ENCODE assay signal across 10 cellular contexts in the genomic region with DNA sequence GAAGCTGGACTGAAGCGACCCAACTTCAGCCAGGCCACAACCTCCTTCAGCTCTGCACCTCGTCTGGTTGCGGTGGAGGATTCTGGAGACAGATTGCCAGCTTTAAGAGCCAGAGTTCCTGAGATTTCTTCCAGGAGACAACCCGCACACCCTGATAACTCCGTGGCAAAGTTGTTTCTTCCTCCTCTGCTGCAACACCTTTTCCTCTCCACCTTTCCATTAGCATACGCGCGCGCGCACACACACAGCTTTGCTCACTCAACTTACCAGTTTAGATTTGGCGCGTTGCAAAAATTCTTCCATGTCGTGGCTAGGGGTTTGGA. TPM values are rescaled to one million over a fixed set of nuclear protein-coding genes. Genes with fewer than 3 reads are reported as not detected.
DNase-seq lines count a peak whose midpoint lies in the region; ATAC-seq and TF ChIP-seq lines count a peak whose summit lies in the region.
"Had no signal": no experiment of that assay in that cellular context is flagged by ENCODE, and none has a peak within 500 bp of the region (broad histone marks: within the 10 kb centered on the region; RNA-seq: fewer than 3 reads in every experiment).

No MANE protein-coding gene starts in this region.

- peak; percentile 33 for DNase-seq in NCI-H526 treated with DMSO at 0.1 percent for 48 hours (lab: John Stamatoyannopoulos, UW)
- no peak for DNase-seq in NCI-H526 (lab: John Stamatoyannopoulos, UW)
- DNase-seq in colonic mucosa, result no peak
- DNase-seq in mesothelial cell of epicardium (ENCODE audit: low spot score in 2 of 2, unreplicated experiment in 2 of 2), result no peak
- DNase-seq in upper lobe of left lung, result no peak
- DNase-seq in GM19238 (ENCODE audit: insufficient read length, low spot score), result no peak
- no peak for DNase-seq in NOMO-1 (lab: John Stamatoyannopoulos, UW; ENCODE audit: unreplicated experiment in 2 of 2)
- no peak for DNase-seq in NCI-H2171 (lab: John Stamatoyannopoulos, UW)
- DNase-seq: activated B cell treated with CpG ODN at 0.5 μM for 24 hours had no signal

- WGBS in upper lobe of left lung, 2 donors, result 15 to 18% methylated on average over 12 to 13 of the region's 13 CpGs

- no peaks in the 10 kb centered on the region for H3K36me3 ChIP-seq in colonic mucosa
- H3K36me3 ChIP-seq in upper lobe of left lung, result no peaks in the 10 kb centered on the region

- no peaks in the 10 kb centered on the region for H3K9me3 Mint-ChIP-seq in mesothelial cell of epicardium
- H3K9me3 Mint-ChIP-seq: activated B cell treated with CpG ODN at 0.5 μM for 24 hours; central memory CD8-positive, alpha-beta T cell had no signal

- no peaks in the 10 kb centered on the region for H3K4me1 ChIP-seq in colonic mucosa
- peaks cover 0 to 17% (median 15%) of the 10 kb centered on the region in 4 donors for H3K4me1 ChIP-seq in upper lobe of left lung

- H3K4me1 Mint-ChIP-seq in mesothelial cell of epicardium, result peaks cover 13% of the 10 kb centered on the region
- H3K4me1 Mint-ChIP-seq: central memory CD8-positive, alpha-beta T cell had no signal

- no peak overlapping the region for H3K27ac Mint-ChIP-seq in mesothelial cell of epicardium
- H3K27ac Mint-ChIP-seq: activated B cell treated with CpG ODN at 0.5 μM for 24 hours had no signal

- TF ChIP-seq CTCF in colonic mucosa (IDR thresholded peaks at IDR 0.05), result no peak
- TF ChIP-seq CTCF in mesothelial cell of epicardium (IDR thresholded peaks at IDR 0.05; ENCODE audit: unreplicated experiment), result no peak
- TF ChIP-seq CTCF in upper lobe of left lung (IDR thresholded peaks at IDR 0.05), result no peak

- no peak for ATAC-seq in upper lobe of left lung (ENCODE audit: low FRiP score in 2 of 2)

- TF ChIP-seq EP300 in upper lobe of left lung (IDR thresholded peaks at IDR 0.05), result no peak

- H3K27ac ChIP-seq in colonic mucosa (peak overlapping the region; percentile 71), upper lobe of left lung (peak overlapping the region in 1 of 4 donors; percentile 33)

- no peaks in the 10 kb centered on the region for H3K36me3 Mint-ChIP-seq in mesothelial cell of epicardium

- H3K4me3 Mint-ChIP-seq in mesothelial cell of epicardium, result peak overlapping the region; percentile 69
- H3K4me3 Mint-ChIP-seq: activated B cell treated with CpG ODN at 0.5 μM for 24 hours; central memory CD8-positive, alpha-beta T cell had no signal

- intact Hi-C loops in colonic mucosa (cut with DNase I), result no loop called here

- H3K27me3 ChIP-seq in colonic mucosa, result peaks cover 5% of the 10 kb centered on the region
- H3K27me3 ChIP-seq in upper lobe of left lung, result peaks cover 0 to 7% (median 0%) of the 10 kb centered on the region in 4 donors

- peaks cover 97% of the 10 kb centered on the region for H3K27me3 Mint-ChIP-seq in mesothelial cell of epicardium (ENCODE audit: low read depth)

- H3K9ac ChIP-seq in colonic mucosa (ENCODE audit: low read depth in 2 of 2, low read length in 2 of 2), result peak overlapping the region; percentile 61 to 68

- no peak for TF ChIP-seq POLR2A in upper lobe of left lung (IDR thresholded peaks at IDR 0.05)

- peak overlapping the region; percentile 38 for H3K4me3 ChIP-seq in colonic mucosa
- H3K4me3 ChIP-seq in upper lobe of left lung, result peak overlapping the region in 3 of 4 donors; percentile 28 to 45 (median 44)

- H3K9me3 ChIP-seq in colonic mucosa, result no peaks in the 10 kb centered on the region
- H3K9me3 ChIP-seq in upper lobe of left lung, result no peaks in the 10 kb centered on the region

RNA-seq across cellular contexts. Expression of a gene that starts 0.3 kb away (rescaled TPM):
- total RNA-seq in colonic mucosa (10 to 100 TPM; 12.1 to 90.0 TPM), mesothelial cell of epicardium (3.1 to 3.5 TPM (median 3.4 TPM) in 3 replicates), upper lobe of left lung (10 to 100 TPM in 2 of 6 donors, 1 to 10 TPM in 4; 5.6 to 20.4 (median 8.8) TPM)
- total RNA-seq: activated B cell treated with CpG ODN at 0.5 μM for 24 hours had no signal
